In genomic region chr21:38898422-38899098, GRCh38 we compare ENCODE assay signal across 20 cellular contexts.
DNase-seq lines count a peak whose midpoint lies in the region; TF ChIP-seq lines count a peak whose summit lies in the region.
"Had no signal": no experiment of that assay in that cellular context is flagged by ENCODE, and none has a peak within 500 bp of the region (broad histone marks: within the 10 kb centered on the region; RNA-seq: fewer than 3 reads in every experiment).

No MANE protein-coding gene starts in this region.

- no peaks in the 10 kb centered on the region for H3K36me3 Mint-ChIP-seq in Caco-2 (ENCODE audit: insufficient read depth, unreplicated experiment)
- H3K36me3 Mint-ChIP-seq: activated naive CD8-positive, alpha-beta T cell treated with anti-CD3 and anti-CD28 coated beads for 36 hours; naive thymus-derived CD8-positive, alpha-beta T cell had no signal

- H3K27ac ChIP-seq in epithelial cell of prostate (peak overlapping the region; percentile 59), sigmoid colon (peak overlapping the region in 3 of 4 donors; percentile 48 to 60 (median 48))
- H3K27ac ChIP-seq: breast epithelium, HL-60, parathyroid adenoma, WERI-Rb-1 had no signal

- POLR2A ChIA-PET in Caco-2 (lab: Charles Lee), result no interaction called here

- no peaks in the 10 kb centered on the region for H3K27me3 ChIP-seq in sigmoid colon
- no peaks in the 10 kb centered on the region for H3K27me3 ChIP-seq in Caco-2 (replicated peaks; ENCODE audit: control insufficient read depth, insufficient read depth, low read length)
- H3K27me3 ChIP-seq: breast epithelium, esophagus squamous epithelium had no signal

- H3K4me3 Mint-ChIP-seq in Caco-2 (ENCODE audit: unreplicated experiment), result no peak overlapping the region
- H3K4me3 Mint-ChIP-seq: activated naive CD8-positive, alpha-beta T cell treated with anti-CD3 and anti-CD28 coated beads for 36 hours; naive thymus-derived CD8-positive, alpha-beta T cell had no signal

- TF ChIP-seq CTCF in sigmoid colon (IDR thresholded peaks at IDR 0.05) (no peak), Caco-2 (IDR thresholded peaks at IDR 0.05; ENCODE audit: insufficient read depth in 1 of 2, low read depth in 1 of 2, low read length in 1 of 2, severe bottlenecking in 1 of 2, unreplicated experiment in 1 of 2) (no peak)

- TF ChIP-seq POLR2A in sigmoid colon (IDR thresholded peaks at IDR 0.05), result no peak

- H3K36me3 ChIP-seq in sigmoid colon (no peaks in the 10 kb centered on the region), Caco-2 (ENCODE audit: control insufficient read depth, insufficient read depth, low read length) (no peaks in the 10 kb centered on the region)
- H3K36me3 ChIP-seq: breast epithelium, esophagus squamous epithelium, WERI-Rb-1 had no signal

- H3K4me3 ChIP-seq in sigmoid colon (no peak overlapping the region), Caco-2 (ENCODE audit: low read depth, low read length) (no peak overlapping the region)
- H3K4me3 ChIP-seq: breast epithelium, esophagus squamous epithelium, K562 had no signal

- BruUV-seq in Caco-2 (replicated peaks; lab: Mats Ljungman, UMichigan), result no TSS peak

- H3K9me3 ChIP-seq in sigmoid colon, result no peaks in the 10 kb centered on the region
- H3K9me3 ChIP-seq in Caco-2, result no peaks in the 10 kb centered on the region
- H3K9me3 ChIP-seq: breast epithelium, esophagus squamous epithelium had no signal

- CTCF ChIA-PET in Caco-2 (lab: Charles Lee), result no interaction called here

- peak; percentile 50 for DNase-seq in HT1080 (ENCODE audit: low read depth)
- peak; percentile 85 for DNase-seq in NOMO-1 treated with DMSO at 0.1 percent for 48 hours (lab: John Stamatoyannopoulos, UW; ENCODE audit: unreplicated experiment)
- DNase-seq in epithelial cell of prostate (ENCODE audit: low read depth, low spot score), result no peak
- DNase-seq in sigmoid colon, result no peak
- no peak for DNase-seq in NCI-H2196 (lab: John Stamatoyannopoulos, UW; ENCODE audit: unreplicated experiment)
- DNase-seq in Caco-2, result no peak
- no peak for DNase-seq in cardiac septum (ENCODE audit: low spot score)
- DNase-seq in NCI-H1105 (lab: John Stamatoyannopoulos, UW), result no peak
- DNase-seq: activated naive CD8-positive, alpha-beta T cell treated with anti-CD3 and anti-CD28 coated beads for 36 hours; COR-L47; esophagus squamous epithelium; naive thymus-derived CD8-positive, alpha-beta T cell; NCI-H1417; NCI-H2171; stimulated activated CD8-positive, alpha-beta memory T cell treated with anti-CD3 and anti-CD28 coated beads, Interleukin-4, amount 100 ng/mL, for 48 hours; WERI-Rb-1 had no signal

- intact Hi-C loops in sigmoid colon (cut with DNase I), result loop anchor here (2.0 to 10.0 kb wide), 5 partner anchors 74 to 226 kb away; no protein-coding TSS in a partner anchor
- intact Hi-C loops in Caco-2 (cut with micrococcal nuclease; ENCODE audit: unreplicated experiment), result no loop called here
- intact Hi-C loops in cardiac septum (cut with DNase I), result no loop called here

- no peak for TF ChIP-seq EP300 in sigmoid colon (IDR thresholded peaks at IDR 0.05)

- H3K9me3 Mint-ChIP-seq in Caco-2 (ENCODE audit: unreplicated experiment), result no peaks in the 10 kb centered on the region

- no peaks in the 10 kb centered on the region for H3K4me1 Mint-ChIP-seq in Caco-2 (ENCODE audit: low read depth, unreplicated experiment)
- H3K4me1 Mint-ChIP-seq: activated naive CD8-positive, alpha-beta T cell treated with anti-CD3 and anti-CD28 coated beads for 36 hours; naive thymus-derived CD8-positive, alpha-beta T cell had no signal

- H3K27me3 Mint-ChIP-seq in Caco-2 (ENCODE audit: insufficient read depth, unreplicated experiment), result no peaks in the 10 kb centered on the region

- peaks cover 0 to 12% (median 6%) of the 10 kb centered on the region in 4 donors for H3K4me1 ChIP-seq in sigmoid colon
- H3K4me1 ChIP-seq in Caco-2, result no peaks in the 10 kb centered on the region
- H3K4me1 ChIP-seq: breast epithelium had no signal

- WGBS in sigmoid colon, 2 donors, result 70 to 84% methylated on average over 5 of the region's 5 CpGs

- no peak overlapping the region for H3K27ac Mint-ChIP-seq in Caco-2 (ENCODE audit: unreplicated experiment)
- H3K27ac Mint-ChIP-seq: activated naive CD8-positive, alpha-beta T cell treated with anti-CD3 and anti-CD28 coated beads for 36 hours; naive thymus-derived CD8-positive, alpha-beta T cell had no signal

Comparison
In these comparisons a context has a peak if more than half of its experiments do, and no peak if none do; other contexts are left out.
1. DNase-seq: peak in HT1080 (single experiment) and NOMO-1 treated with DMSO at 0.1 percent for 48 hours (single experiment); none in epithelial cell of prostate (single experiment), sigmoid colon (single experiment), NCI-H2196 (single experiment), Caco-2 (0 of 2), cardiac septum (single experiment) and NCI-H1105 (single experiment).